Comparison of ENCODE assay signal across 21 cellular contexts in genomic region chr7:34078864-34079263, GRCh38.
DNase-seq lines count a peak whose midpoint lies in the region; ATAC-seq and TF ChIP-seq lines count a peak whose summit lies in the region.
"Had no signal": no experiment of that assay in that cellular context is flagged by ENCODE, and none has a peak within 500 bp of the region (broad histone marks: within the 10 kb centered on the region; RNA-seq: fewer than 3 reads in every experiment).

No MANE protein-coding gene starts in this region.

- intact Hi-C loops in spleen (cut with DNase I; ENCODE audit: low total_unique reads) (no loop called here), aorta (cut with DNase I) (no loop called here), dorsolateral prefrontal cortex (cut with DNase I) (no loop called here)

- H3K9me3 ChIP-seq in spleen (no peaks in the 10 kb centered on the region), aorta (ENCODE audit: control insufficient read depth, low read length) (no peaks in the 10 kb centered on the region), gastroesophageal sphincter (no peaks in the 10 kb centered on the region)
- H3K9me3 ChIP-seq: A549; BE2C; BLaER1 treated with 17β-estradiol and CSF1 and Interleukin-3, amounts not matched to agents 10 nM and 100 nM had no signal

- no peaks in the 10 kb centered on the region for H3K4me1 ChIP-seq in spleen
- H3K4me1 ChIP-seq in aorta (ENCODE audit: control insufficient read depth in 1 of 2, insufficient read depth in 2 of 2, low read length in 2 of 2) = no peaks in the 10 kb centered on the region
- H3K4me1 ChIP-seq in gastroesophageal sphincter = no peaks in the 10 kb centered on the region
- H3K4me1 ChIP-seq: BE2C; BLaER1 treated with 17β-estradiol and CSF1 and Interleukin-3, amounts not matched to agents 10 nM and 100 nM had no signal

- H3K36me3 Mint-ChIP-seq in WTC11 = no peaks in the 10 kb centered on the region
- H3K36me3 Mint-ChIP-seq: CD14-positive monocyte; CD8-positive, alpha-beta memory T cell had no signal

- 87 to 96% (median 91%) methylated on average over 26 to 30 of the region's 30 CpGs for WGBS in spleen, 5 donors
- 82 to 87% methylated on average over 30 of the region's 30 CpGs for WGBS in aorta, 2 donors
- 100% methylated on average over 1 of the region's 30 CpGs; no CpG with 5 or more reads in 1 of the 2 donors for WGBS in gastroesophageal sphincter (ENCODE audit: low coverage in 1 of 2), 2 donors

- POLR2A ChIA-PET in WTC11 (lab: Charles Lee) = no interaction called here

- no peaks in the 10 kb centered on the region for H3K36me3 ChIP-seq in spleen
- H3K36me3 ChIP-seq in aorta (ENCODE audit: control insufficient read depth in 1 of 2, insufficient read depth in 2 of 2, low read length in 1 of 2) = no peaks in the 10 kb centered on the region
- H3K36me3 ChIP-seq in gastroesophageal sphincter = peaks cover 0 to 7% of the 10 kb centered on the region in 2 donors
- H3K36me3 ChIP-seq: BE2C; BLaER1 treated with 17β-estradiol and CSF1 and Interleukin-3, amounts not matched to agents 10 nM and 100 nM had no signal

- no peak overlapping the region for H3K27ac Mint-ChIP-seq in WTC11
- H3K27ac Mint-ChIP-seq: CD14-positive monocyte; CD4-positive, alpha-beta T cell; CD8-positive, alpha-beta memory T cell had no signal

- H3K4me1 Mint-ChIP-seq in WTC11 = peaks cover 22% of the 10 kb centered on the region
- H3K4me1 Mint-ChIP-seq: CD14-positive monocyte; CD8-positive, alpha-beta memory T cell had no signal

- TF ChIP-seq POLR2A in spleen (IDR thresholded peaks at IDR 0.05) (no peak), gastroesophageal sphincter (IDR thresholded peaks at IDR 0.05) (no peak)

- H3K27me3 ChIP-seq in spleen (replicated peaks in 1 of 7) (no peaks in the 10 kb centered on the region), aorta (ENCODE audit: control insufficient read depth in 1 of 2, insufficient read depth in 2 of 2, low read length in 1 of 2) (peaks cover 0 to 1% of the 10 kb centered on the region in 2 donors), gastroesophageal sphincter (no peaks in the 10 kb centered on the region), dorsolateral prefrontal cortex (no peaks in the 10 kb centered on the region)
- H3K27me3 ChIP-seq: BE2C; BLaER1 treated with 17β-estradiol and CSF1 and Interleukin-3, amounts not matched to agents 10 nM and 100 nM had no signal

- ATAC-seq in WTC11 (no peak), aorta (ENCODE audit: low FRiP score) (peak; percentile 37), gastroesophageal sphincter (no peak), GM21786 (IDR thresholded peaks at IDR 0.05; ENCODE audit: unreplicated experiment) (no peak)
- ATAC-seq: A549 had no signal

- no peaks in the 10 kb centered on the region for H3K9me3 Mint-ChIP-seq in WTC11

- H3K4me3 Mint-ChIP-seq in WTC11 = no peak overlapping the region
- H3K4me3 Mint-ChIP-seq: CD14-positive monocyte; CD4-positive, alpha-beta T cell; CD8-positive, alpha-beta memory T cell had no signal

- H3K4me3 ChIP-seq in spleen (no peak overlapping the region), aorta (ENCODE audit: low read length in 2 of 2) (no peak overlapping the region), gastroesophageal sphincter (no peak overlapping the region), dorsolateral prefrontal cortex (no peak overlapping the region)
- H3K4me3 ChIP-seq: A549; BLaER1 treated with 17β-estradiol and CSF1 and Interleukin-3, amounts not matched to agents 10 nM and 100 nM; GM23248 had no signal

- TF ChIP-seq CTCF in WTC11 (IDR thresholded peaks at IDR 0.05) (no peak), spleen (IDR thresholded peaks at IDR 0.05 in 8 of 11, conservative IDR thresholded peaks at IDR 0.05 in 3 of 11) (no peak), gastroesophageal sphincter (IDR thresholded peaks at IDR 0.05) (no peak), dorsolateral prefrontal cortex (IDR thresholded peaks at IDR 0.05 in 54 of 56, conservative IDR thresholded peaks at IDR 0.05 in 2 of 56; ENCODE audit: low read depth in 1 of 56, partially characterized antibody in 56 of 56) (no peak)

- H3K27ac ChIP-seq in spleen = no peak overlapping the region
- no peak overlapping the region for H3K27ac ChIP-seq in aorta (ENCODE audit: low read depth in 1 of 2, low read length in 2 of 2)
- H3K27ac ChIP-seq in gastroesophageal sphincter = no peak overlapping the region
- no peak overlapping the region for H3K27ac ChIP-seq in dorsolateral prefrontal cortex
- H3K27ac ChIP-seq: BLaER1 treated with 17β-estradiol and CSF1 and Interleukin-3, amounts not matched to agents 10 nM and 100 nM; GM23248 had no signal

- DNase-seq in ELF-1 (ENCODE audit: low read depth, low spot score) (peak; percentile 24), WTC11 (ENCODE audit: low spot score) (no peak), spleen (peak; percentile 73), aorta (peak in 1 of 2 donors; percentile 76), dorsolateral prefrontal cortex (no peak)
- DNase-seq: 8988T; ACHN; AML-193; BE2C; CD4-positive, alpha-beta T cell; CD8-positive, alpha-beta memory T cell; DMS 273 treated with DMSO at 0.1 percent for 48 hours; DMS79; GM23248; H7; HCEC 1CT had no signal

- H3K27me3 Mint-ChIP-seq in WTC11 (ENCODE audit: low read depth) = no peaks in the 10 kb centered on the region

- no peak for TF ChIP-seq EP300 in gastroesophageal sphincter (IDR thresholded peaks at IDR 0.05)

- CTCF ChIA-PET in WTC11 (lab: Charles Lee) = interaction anchor here (1.6 to 3.8 kb wide), 3 partner anchors 9 to 146 kb away, joined by 3 to 15 read pairs (median 13); no protein-coding TSS in a partner anchor

TF ChIP-seq in WTC11, 78 proteins besides CTCF, POLR2A, EP300 and RAD21:
- no peak for TF ChIP-seq FOXP1 (CRISPR knock-in tag; IDR thresholded peaks at IDR 0.05; ENCODE audit: borderline replicate concordance)
- TF ChIP-seq MAX (CRISPR knock-in tag; IDR thresholded peaks at IDR 0.05) = no peak
- 0 out of 2 replicates have a peak, but pooled peaks have one; percentile 20 for TF ChIP-seq RELA (CRISPR knock-in tag; IDR thresholded peaks at IDR 0.05; ENCODE audit: borderline replicate concordance)
TF ChIP-seq in WTC11: peak in this region for 1.

Comparison
In these comparisons a context has a peak if more than half of its experiments do, and no peak if none do; other contexts are left out.
1. DNase-seq: peak in ELF-1 (single experiment) and spleen (single experiment); none in WTC11 (single experiment) and dorsolateral prefrontal cortex (0 of 10).